Comparison of ENCODE assay signal across 15 cellular contexts in genomic region chr1:221336141-221336540, GRCh38.
DNase-seq lines count a peak whose midpoint lies in the region; ATAC-seq, FAIRE-seq and TF ChIP-seq lines count a peak whose summit lies in the region.
"Had no signal": no experiment of that assay in that cellular context is flagged by ENCODE, and none has a peak within 500 bp of the region (broad histone marks: within the 10 kb centered on the region; RNA-seq: fewer than 3 reads in every experiment).

No MANE protein-coding gene starts in this region.

- WGBS in suprapubic skin: 51% methylated on average over 2 of the region's 2 CpGs

- TF ChIP-seq CTCF in suprapubic skin (IDR thresholded peaks at IDR 0.05): no peak

- DNase-seq in H54 (ENCODE audit: insufficient read length, low spot score): peak; percentile 4
- DNase-seq in caudate nucleus (lab: John Stamatoyannopoulos, UW): no peak
- DNase-seq in left lobe of liver (ENCODE audit: low spot score): no peak
- no peak for DNase-seq in suprapubic skin (ENCODE audit: low spot score in 2 of 2)
- DNase-seq in germinal center (ENCODE audit: low spot score): no peak
- no peak for DNase-seq in MV-4-11 (lab: John Stamatoyannopoulos, UW)
- no peak for DNase-seq in naive thymus-derived CD4-positive, alpha-beta T cell
- DNase-seq: activated T-cell treated with anti-CD3 and anti-CD28 coated beads for 4 hours, DMS79 treated with DMSO at 0.1 percent for 48 hours, NCI-H446 treated with DMSO at 0.1 percent for 48 hours, T-helper 1 cell had no signal

- CTCF ChIA-PET in naive thymus-derived CD4-positive, alpha-beta T cell (lab: Charles Lee): no interaction called here

- H3K4me3 Mint-ChIP-seq in naive thymus-derived CD4-positive, alpha-beta T cell: no peak overlapping the region
- H3K4me3 Mint-ChIP-seq: stimulated activated naive CD8-positive, alpha-beta T cell treated with anti-CD3 and anti-CD28 coated beads, Interleukin-15, Interleukin-2, amounts not matched to agents 100 ng/mL and 50 ng/mL, for 24 hours had no signal

- ATAC-seq in left lobe of liver (peak; percentile 37), HG03565 (IDR thresholded peaks at IDR 0.05; ENCODE audit: unreplicated experiment) (no peak)
- no peak for ATAC-seq in naive thymus-derived CD4-positive, alpha-beta T cell

- intact Hi-C loops in naive thymus-derived CD4-positive, alpha-beta T cell (cut with micrococcal nuclease): no loop called here

- H3K4me1 ChIP-seq in suprapubic skin: peaks cover 13% of the 10 kb centered on the region
- no peaks in the 10 kb centered on the region for H3K4me1 ChIP-seq in naive thymus-derived CD4-positive, alpha-beta T cell (ENCODE audit: control insufficient read depth in 2 of 2, insufficient read depth in 2 of 2, low read length in 2 of 2)

- peaks cover 0 to 4% (median 0%) of the 10 kb centered on the region in 7 donors for H3K4me1 Mint-ChIP-seq in naive thymus-derived CD4-positive, alpha-beta T cell

- POLR2A ChIA-PET in naive thymus-derived CD4-positive, alpha-beta T cell (lab: Charles Lee): no interaction called here

- H3K27ac ChIP-seq in caudate nucleus (ENCODE audit: low read depth, low read length): peak overlapping the region; percentile 90
- H3K27ac ChIP-seq in suprapubic skin: peak overlapping the region; percentile 78
- H3K27ac ChIP-seq in naive thymus-derived CD4-positive, alpha-beta T cell (ENCODE audit: low read depth, low read length): no peak overlapping the region
- H3K27ac ChIP-seq: KMS-11 had no signal

- H3K27me3 Mint-ChIP-seq in naive thymus-derived CD4-positive, alpha-beta T cell: peaks cover 0 to 36% (median 21%) of the 10 kb centered on the region in 5 donors

- no peak overlapping the region for H3K4me3 ChIP-seq in suprapubic skin
- no peak overlapping the region for H3K4me3 ChIP-seq in naive thymus-derived CD4-positive, alpha-beta T cell (ENCODE audit: low read length)

- H3K36me3 ChIP-seq in suprapubic skin: no peaks in the 10 kb centered on the region
- H3K36me3 ChIP-seq in naive thymus-derived CD4-positive, alpha-beta T cell (ENCODE audit: control insufficient read depth in 2 of 3, insufficient read depth in 3 of 3, low read length in 3 of 3): peaks cover 0 to 2% (median 0%) of the 10 kb centered on the region in 3 experiments

- no peak for FAIRE-seq in H54 (lab: Jason Lieb, UNC)
- FAIRE-seq: kidney had no signal

- TF ChIP-seq POLR2A in H54 (IDR thresholded peaks at IDR 0.05; ENCODE audit: low read depth, low read length) (no peak), suprapubic skin (IDR thresholded peaks at IDR 0.05) (no peak)

- peaks cover 0 to 22% (median 9%) of the 10 kb centered on the region in 11 donors for H3K9me3 Mint-ChIP-seq in naive thymus-derived CD4-positive, alpha-beta T cell

- H3K27ac Mint-ChIP-seq in naive thymus-derived CD4-positive, alpha-beta T cell: no peak overlapping the region
- H3K27ac Mint-ChIP-seq: stimulated activated naive CD8-positive, alpha-beta T cell treated with anti-CD3 and anti-CD28 coated beads, Interleukin-15, Interleukin-2, amounts not matched to agents 100 ng/mL and 50 ng/mL, for 24 hours had no signal

- H3K27me3 ChIP-seq in suprapubic skin: no peaks in the 10 kb centered on the region
- no peaks in the 10 kb centered on the region for H3K27me3 ChIP-seq in naive thymus-derived CD4-positive, alpha-beta T cell (ENCODE audit: control insufficient read depth in 2 of 2, insufficient read depth in 2 of 2, low read length in 2 of 2)

- H3K9me3 ChIP-seq in suprapubic skin: peaks cover 7% of the 10 kb centered on the region
- peaks cover 0 to 5% (median 0%) of the 10 kb centered on the region in 3 experiments for H3K9me3 ChIP-seq in naive thymus-derived CD4-positive, alpha-beta T cell (ENCODE audit: control insufficient read depth in 2 of 3, low read length in 3 of 3)

- TF ChIP-seq EP300 in suprapubic skin (IDR thresholded peaks at IDR 0.05): no peak

- H3K36me3 Mint-ChIP-seq in naive thymus-derived CD4-positive, alpha-beta T cell: peaks cover 0 to 5% (median 0%) of the 10 kb centered on the region in 5 donors
